Comparison of ENCODE assay signal across 8 cellular contexts in the genomic region with DNA sequence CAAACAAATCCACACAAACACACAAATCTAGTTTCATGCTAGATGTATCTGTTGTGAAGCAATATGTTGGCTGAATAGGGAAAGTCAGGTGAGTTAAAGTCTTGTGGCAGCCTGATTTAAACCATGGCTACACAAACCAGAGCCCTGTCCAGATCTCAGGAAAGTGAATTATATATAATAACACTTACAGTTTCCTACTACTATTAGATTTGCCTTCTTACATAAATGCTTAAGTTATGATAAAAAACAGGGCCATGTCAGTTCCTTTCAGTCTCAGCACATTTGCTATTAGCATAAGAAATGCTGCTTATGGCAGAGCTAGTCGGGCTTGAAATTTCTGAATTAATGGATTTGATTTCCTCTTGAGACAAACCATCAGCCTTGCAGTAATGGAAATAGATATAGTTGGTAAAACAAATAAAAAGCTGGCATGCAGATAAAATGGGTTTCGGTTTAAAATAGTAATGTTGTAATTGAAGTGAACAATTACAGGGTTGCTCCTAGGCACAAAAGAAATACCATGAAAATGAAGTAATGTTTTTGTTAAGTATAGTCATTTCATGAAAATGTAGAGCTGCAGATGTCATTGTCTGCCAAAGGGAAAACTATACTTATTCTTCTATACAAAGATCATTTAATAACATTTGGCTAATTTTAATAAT.
A peak's percentile ranks its signal among the peaks of the same experiment; 100 is the strongest.
DNase-seq lines count a peak whose midpoint lies in the region; ATAC-seq and TF ChIP-seq lines count a peak whose summit lies in the region.

No MANE protein-coding gene starts in this region.

- H3K27ac Mint-ChIP-seq in endodermal cell (no peak overlapping the region), osteocyte (ENCODE audit: unreplicated experiment) (peak overlapping the region; percentile 99)

- TF ChIP-seq CTCF in endodermal cell (conservative IDR thresholded peaks at IDR 0.05) (no peak), osteocyte (IDR thresholded peaks at IDR 0.05) (no peak)

- H3K27me3 ChIP-seq in endodermal cell (ENCODE audit: control insufficient read depth, insufficient read depth, low read length, poor library complexity, severe bottlenecking) (peaks cover 25% of the 10 kb centered on the region), aorta (ENCODE audit: control insufficient read depth in 1 of 2, insufficient read depth in 2 of 2, low read length in 1 of 2) (no peaks in the 10 kb centered on the region)

- H3K9me3 Mint-ChIP-seq in endodermal cell: peaks cover 4% of the 10 kb centered on the region
- H3K9me3 Mint-ChIP-seq in osteocyte (ENCODE audit: unreplicated experiment): no peaks in the 10 kb centered on the region

- ATAC-seq in aorta (ENCODE audit: low FRiP score) (no peak), GM18519 (IDR thresholded peaks at IDR 0.05; ENCODE audit: low FRiP score, unreplicated experiment) (no peak)

- peaks cover 22% of the 10 kb centered on the region for H3K4me1 ChIP-seq in endodermal cell (ENCODE audit: control insufficient read depth, insufficient read depth, low read length)
- H3K4me1 ChIP-seq in aorta (ENCODE audit: control insufficient read depth in 1 of 2, insufficient read depth in 2 of 2, low read length in 2 of 2): peaks cover 3 to 17% of the 10 kb centered on the region in 2 donors

- intact Hi-C loops in aorta (cut with DNase I): loop anchor here (5.0 kb wide), 1 partner anchor 72 kb away; no protein-coding TSS in a partner anchor

- no peak overlapping the region for H3K4me3 ChIP-seq in endodermal cell (ENCODE audit: low read length)
- H3K4me3 ChIP-seq in aorta (ENCODE audit: low read length in 2 of 2): no peak overlapping the region

- no peaks in the 10 kb centered on the region for H3K36me3 ChIP-seq in endodermal cell (ENCODE audit: control insufficient read depth, insufficient read depth, low read length)
- no peaks in the 10 kb centered on the region for H3K36me3 ChIP-seq in aorta (ENCODE audit: control insufficient read depth in 1 of 2, insufficient read depth in 2 of 2, low read length in 1 of 2)

- H3K9ac ChIP-seq in endodermal cell (ENCODE audit: extremely low read depth, low read length, poor library complexity, severe bottlenecking): no peak overlapping the region

- DNase-seq in DMS79 treated with DMSO at 0.1 percent for 48 hours (lab: John Stamatoyannopoulos, UW) (peak; percentile 83), NCI-H2227 (lab: John Stamatoyannopoulos, UW; ENCODE audit: unreplicated experiment) (peak; percentile 15), endodermal cell (no peak), osteocyte (ENCODE audit: extremely low spot score, unreplicated experiment) (no peak), UCSD-AML1 (lab: John Stamatoyannopoulos, UW; ENCODE audit: unreplicated experiment) (no peak), aorta (no peak), HuH-7 (ENCODE audit: low spot score) (no peak)

- H3K27ac ChIP-seq in endodermal cell (ENCODE audit: low read depth, low read length) (peak overlapping the region; percentile 98), aorta (ENCODE audit: low read depth in 1 of 2, low read length in 2 of 2) (peak overlapping the region in 1 of 2 donors; percentile 77)

- H3K4me3 Mint-ChIP-seq in endodermal cell: no peak overlapping the region
- H3K4me3 Mint-ChIP-seq in osteocyte (ENCODE audit: unreplicated experiment): peak overlapping the region; percentile 7

- H3K4me1 Mint-ChIP-seq in endodermal cell (peaks cover 62% of the 10 kb centered on the region), osteocyte (ENCODE audit: unreplicated experiment) (peaks cover 61% of the 10 kb centered on the region)

- peaks cover 17% of the 10 kb centered on the region for H3K27me3 Mint-ChIP-seq in endodermal cell (ENCODE audit: insufficient read depth)
- no peaks in the 10 kb centered on the region for H3K27me3 Mint-ChIP-seq in osteocyte (ENCODE audit: unreplicated experiment)

- H3K36me3 Mint-ChIP-seq in endodermal cell (ENCODE audit: low read depth) (no peaks in the 10 kb centered on the region), osteocyte (ENCODE audit: unreplicated experiment) (no peaks in the 10 kb centered on the region)

- peaks cover 15% of the 10 kb centered on the region for H3K9me3 ChIP-seq in endodermal cell (ENCODE audit: control insufficient read depth, low read length)
- H3K9me3 ChIP-seq in aorta (ENCODE audit: control insufficient read depth, low read length): no peaks in the 10 kb centered on the region

- WGBS in endodermal cell (ENCODE audit: insufficient coverage in 1 of 2, insufficient read length in 1 of 2), 2 experiments: 24 to 58% methylated on average over 2 of the region's 2 CpGs
- WGBS in aorta, 2 donors: 4% methylated on average over 2 of the region's 2 CpGs

Comparison
In these comparisons a context has a peak if more than half of its experiments do, and no peak if none do; other contexts are left out.
1. DNase-seq: peak in DMS79 treated with DMSO at 0.1 percent for 48 hours (single experiment) and NCI-H2227 (single experiment); none in endodermal cell (single experiment), osteocyte (single experiment), UCSD-AML1 (single experiment), aorta (0 of 2) and HuH-7 (single experiment).